Comparison of ENCODE assay signal across 16 cellular contexts in genomic region chr9:130728721-130729120, GRCh38. TPM values are rescaled to one million over a fixed set of nuclear protein-coding genes. Genes with fewer than 3 reads are reported as not detected.
DNase-seq lines count a peak whose midpoint lies in the region; ATAC-seq and TF ChIP-seq lines count a peak whose summit lies in the region.
"Had no signal": no experiment of that assay in that cellular context is flagged by ENCODE, and none has a peak within 500 bp of the region (broad histone marks: within the 10 kb centered on the region; RNA-seq: fewer than 3 reads in every experiment).

No MANE protein-coding gene starts in this region.

- peak overlapping the region; percentile 32 for H3K27ac Mint-ChIP-seq in stimulated activated naive CD8-positive, alpha-beta T cell treated with anti-CD3 and anti-CD28 coated beads, Interleukin-15, Interleukin-2, amounts not matched to agents 100 ng/mL and 50 ng/mL, for 24 hours
- H3K27ac Mint-ChIP-seq in stimulated activated naive CD8-positive, alpha-beta T cell treated with anti-CD3 and anti-CD28 coated beads, Interleukin-15, amount 100 ng/mL, for 72 hours: peak overlapping the region in 1 of 2 donors; percentile 78
- H3K27ac Mint-ChIP-seq in activated T-helper 17 cell treated with anti-CD3 and anti-CD28 coated beads, Interleukin-2, amount 50 U/mL, for 72 hours: peak overlapping the region; percentile 7
- H3K27ac Mint-ChIP-seq: activated CD4-positive, alpha-beta memory T cell treated with anti-CD3 and anti-CD28 coated beads, Interleukin-2, amount 10 ng/mL, durations not matched to agents 7 days and 5 days had no signal

- H3K9ac ChIP-seq in fibroblast of lung (ENCODE audit: insufficient read depth, low read length): no peak overlapping the region

- no peaks in the 10 kb centered on the region for H3K27me3 Mint-ChIP-seq in stimulated activated naive CD8-positive, alpha-beta T cell treated with anti-CD3 and anti-CD28 coated beads, Interleukin-15, Interleukin-2, amounts not matched to agents 100 ng/mL and 50 ng/mL, for 24 hours
- no peaks in the 10 kb centered on the region for H3K27me3 Mint-ChIP-seq in stimulated activated naive CD8-positive, alpha-beta T cell treated with anti-CD3 and anti-CD28 coated beads, Interleukin-15, amount 100 ng/mL, for 72 hours
- no peaks in the 10 kb centered on the region for H3K27me3 Mint-ChIP-seq in activated T-helper 17 cell treated with anti-CD3 and anti-CD28 coated beads, Interleukin-2, amount 50 U/mL, for 72 hours
- H3K27me3 Mint-ChIP-seq: activated CD4-positive, alpha-beta memory T cell treated with anti-CD3 and anti-CD28 coated beads, Interleukin-2, amount 10 ng/mL, durations not matched to agents 7 days and 5 days had no signal

- no peaks in the 10 kb centered on the region for H3K27me3 ChIP-seq in fibroblast of lung (ENCODE audit: control insufficient read depth, insufficient read depth, low read length)
- H3K27me3 ChIP-seq in H7 (ENCODE audit: control insufficient read depth, insufficient read depth, low read length): no peaks in the 10 kb centered on the region
- H3K27me3 ChIP-seq: esophagus muscularis mucosa, thyroid gland had no signal

- no peak for TF ChIP-seq CTCF in fibroblast of lung (conservative IDR thresholded peaks at IDR 0.05 in 1 of 2, IDR thresholded peaks at IDR 0.05 in 1 of 2; ENCODE audit: low read depth in 1 of 2, low read length in 2 of 2)

- H3K4me3 ChIP-seq in fibroblast of lung (replicated peaks in 1 of 4; ENCODE audit: control extremely low read depth in 1 of 4, insufficient read depth in 1 of 4, low read depth in 3 of 4, low read length in 4 of 4) (no peak overlapping the region), H7 (ENCODE audit: insufficient read depth, low read depth, low read length) (no peak overlapping the region)
- H3K4me3 ChIP-seq: esophagus muscularis mucosa, thyroid gland had no signal

- peak overlapping the region; percentile 57 for H3K27ac ChIP-seq in fibroblast of lung (ENCODE audit: insufficient read depth, low read length)
- H3K27ac ChIP-seq: esophagus muscularis mucosa had no signal

- no peak overlapping the region for H3K4me3 Mint-ChIP-seq in stimulated activated naive CD8-positive, alpha-beta T cell treated with anti-CD3 and anti-CD28 coated beads, Interleukin-15, Interleukin-2, amounts not matched to agents 100 ng/mL and 50 ng/mL, for 24 hours
- H3K4me3 Mint-ChIP-seq in stimulated activated naive CD8-positive, alpha-beta T cell treated with anti-CD3 and anti-CD28 coated beads, Interleukin-15, amount 100 ng/mL, for 72 hours: no peak overlapping the region
- H3K4me3 Mint-ChIP-seq in activated T-helper 17 cell treated with anti-CD3 and anti-CD28 coated beads, Interleukin-2, amount 50 U/mL, for 72 hours: no peak overlapping the region
- H3K4me3 Mint-ChIP-seq: activated CD4-positive, alpha-beta memory T cell treated with anti-CD3 and anti-CD28 coated beads, Interleukin-2, amount 10 ng/mL, durations not matched to agents 7 days and 5 days had no signal

- peaks cover 27% of the 10 kb centered on the region for H3K4me1 Mint-ChIP-seq in stimulated activated naive CD8-positive, alpha-beta T cell treated with anti-CD3 and anti-CD28 coated beads, Interleukin-15, Interleukin-2, amounts not matched to agents 100 ng/mL and 50 ng/mL, for 24 hours (ENCODE audit: low read depth)
- peaks cover 47% of the 10 kb centered on the region for H3K4me1 Mint-ChIP-seq in stimulated activated naive CD8-positive, alpha-beta T cell treated with anti-CD3 and anti-CD28 coated beads, Interleukin-15, amount 100 ng/mL, for 72 hours
- peaks cover 14% of the 10 kb centered on the region for H3K4me1 Mint-ChIP-seq in activated T-helper 17 cell treated with anti-CD3 and anti-CD28 coated beads, Interleukin-2, amount 50 U/mL, for 72 hours

- H3K4me1 ChIP-seq in fibroblast of lung (ENCODE audit: control insufficient read depth, extremely low read depth, insufficient read depth, low read length): peaks cover 7% of the 10 kb centered on the region

- no peak overlapping the region for H2AFZ ChIP-seq in fibroblast of lung (ENCODE audit: low read length)

- peaks cover 4% of the 10 kb centered on the region for H3K36me3 Mint-ChIP-seq in stimulated activated naive CD8-positive, alpha-beta T cell treated with anti-CD3 and anti-CD28 coated beads, Interleukin-15, Interleukin-2, amounts not matched to agents 100 ng/mL and 50 ng/mL, for 24 hours (ENCODE audit: low read depth)
- H3K36me3 Mint-ChIP-seq in activated T-helper 17 cell treated with anti-CD3 and anti-CD28 coated beads, Interleukin-2, amount 50 U/mL, for 72 hours (ENCODE audit: low read depth): peaks cover 6% of the 10 kb centered on the region

- peak overlapping the region; percentile 8 for H3K4me2 ChIP-seq in fibroblast of lung (ENCODE audit: extremely low read depth, insufficient read depth, low read length)

- no peak for DNase-seq in stimulated activated naive CD8-positive, alpha-beta T cell treated with anti-CD3 and anti-CD28 coated beads, Interleukin-15, amount 100 ng/mL, for 72 hours
- peak; percentile 44 to 86 for DNase-seq in fibroblast of lung (ENCODE audit: low read depth in 2 of 2)
- DNase-seq in NCI-H2171 treated with DMSO at 0.1 percent for 48 hours (lab: John Stamatoyannopoulos, UW): no peak
- DNase-seq in stimulated activated CD4-positive, alpha-beta T cell treated with anti-CD3 and anti-CD28 coated beads, Interleukin-15, amount 100 ng/mL, for 24 hours: no peak
- DNase-seq in hippocampal formation (lab: John Stamatoyannopoulos, UW): no peak
- DNase-seq in H7: no peak
- DNase-seq: activated CD4-positive, alpha-beta memory T cell treated with anti-CD3 and anti-CD28 coated beads, Interleukin-2, amount 10 ng/mL, durations not matched to agents 7 days and 5 days; activated gamma-delta T cell; cerebellar nuclear complex; DMS53; NCI-H1694; NCI-H526 treated with DMSO at 0.1 percent for 48 hours had no signal

- H4K20me1 ChIP-seq in fibroblast of lung (ENCODE audit: control insufficient read depth, extremely low read depth, insufficient read depth, low read length): no peaks in the 10 kb centered on the region

- H3K79me2 ChIP-seq in fibroblast of lung (ENCODE audit: control insufficient read depth, insufficient read depth, low read length): peaks cover 17% of the 10 kb centered on the region

- H3K9me3 ChIP-seq in fibroblast of lung (ENCODE audit: control insufficient read depth, insufficient read depth, low read depth, low read length): no peaks in the 10 kb centered on the region
- H3K9me3 ChIP-seq: esophagus muscularis mucosa, thyroid gland had no signal

- no peaks in the 10 kb centered on the region for H3K36me3 ChIP-seq in fibroblast of lung (ENCODE audit: control insufficient read depth, insufficient read depth, low read length)
- no peaks in the 10 kb centered on the region for H3K36me3 ChIP-seq in H7 (replicated peaks; ENCODE audit: control insufficient read depth, insufficient read depth, low read length)
- H3K36me3 ChIP-seq: esophagus muscularis mucosa, thyroid gland had no signal

- no peaks in the 10 kb centered on the region for H3K9me3 Mint-ChIP-seq in stimulated activated naive CD8-positive, alpha-beta T cell treated with anti-CD3 and anti-CD28 coated beads, Interleukin-15, Interleukin-2, amounts not matched to agents 100 ng/mL and 50 ng/mL, for 24 hours
- no peaks in the 10 kb centered on the region for H3K9me3 Mint-ChIP-seq in stimulated activated naive CD8-positive, alpha-beta T cell treated with anti-CD3 and anti-CD28 coated beads, Interleukin-15, amount 100 ng/mL, for 72 hours
- no peaks in the 10 kb centered on the region for H3K9me3 Mint-ChIP-seq in activated T-helper 17 cell treated with anti-CD3 and anti-CD28 coated beads, Interleukin-2, amount 50 U/mL, for 72 hours
- H3K9me3 Mint-ChIP-seq: activated CD4-positive, alpha-beta memory T cell treated with anti-CD3 and anti-CD28 coated beads, Interleukin-2, amount 10 ng/mL, durations not matched to agents 7 days and 5 days had no signal

- no peak for ATAC-seq in stimulated activated naive CD8-positive, alpha-beta T cell treated with anti-CD3 and anti-CD28 coated beads, Interleukin-15, amount 100 ng/mL, for 72 hours
- no peak for ATAC-seq in activated T-helper 17 cell treated with anti-CD3 and anti-CD28 coated beads, Interleukin-2, amount 50 U/mL, for 72 hours (replicated peaks)

RNA-seq across cellular contexts. Expression of gene EXOSC2, which starts 35.1 kb away (rescaled TPM):
- total RNA-seq in activated T-helper 17 cell treated with anti-CD3 and anti-CD28 coated beads, Interleukin-2, amount 50 U/mL, for 72 hours: 10 to 100 TPM; 66.9 to 89.1 TPM
- total RNA-seq in fibroblast of lung: 22.0 and 27.7 TPM in 2 replicates
- polyA plus RNA-seq in fibroblast of lung: 29.6 and 46.1 TPM in 2 replicates
- 17.8 and 27.5 TPM in 2 replicates for polyA plus RNA-seq in fibroblast of lung (2012)
- 7.6 and 11.6 TPM in 2 replicates for polyA minus RNA-seq in fibroblast of lung (ENCODE audit: low replicate concordance)
- 53.1 and 61.9 TPM in 2 replicates for total RNA-seq in H7 (2014; rRNA removed; shearing (Covaris generic))

Comparison
In these comparisons a context has a peak if more than half of its experiments do, and no peak if none do; other contexts are left out.
1. DNase-seq: peak in fibroblast of lung (2 of 2); none in stimulated activated naive CD8-positive, alpha-beta T cell treated with anti-CD3 and anti-CD28 coated beads, Interleukin-15, amount 100 ng/mL, for 72 hours (0 of 2), NCI-H2171 treated with DMSO at 0.1 percent for 48 hours (single experiment), stimulated activated CD4-positive, alpha-beta T cell treated with anti-CD3 and anti-CD28 coated beads, Interleukin-15, amount 100 ng/mL, for 24 hours (single experiment), hippocampal formation (0 of 2) and H7 (single experiment).